Comparison of ENCODE assay signal across 8 cellular contexts in the genomic region with DNA sequence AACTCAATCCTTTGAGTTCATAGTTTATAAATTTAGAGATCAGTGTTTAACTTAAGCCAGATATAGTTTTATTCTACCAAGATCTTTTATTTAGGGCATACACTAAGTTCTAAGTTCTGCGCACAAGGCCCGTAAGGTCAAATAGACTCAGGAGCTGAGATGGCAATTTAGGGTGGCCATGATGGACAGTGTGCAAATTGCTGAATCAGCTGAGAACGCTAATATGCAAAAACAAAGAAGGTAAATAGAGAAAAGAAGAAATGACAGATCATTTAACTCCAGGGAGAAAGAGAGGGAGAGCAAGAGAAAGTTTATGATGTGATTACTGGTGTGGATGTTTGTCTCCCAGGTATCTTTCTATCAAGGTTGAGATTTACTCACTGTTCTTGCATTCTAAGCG.
"Had no signal": no experiment of that assay in that cellular context is flagged by ENCODE, and none has a peak within 500 bp of the region (broad histone marks: within the 10 kb centered on the region; RNA-seq: fewer than 3 reads in every experiment).

No MANE protein-coding gene starts in this region.

- DNase-seq: H9, HCEC 1CT, KBM-7 had no signal

- ATAC-seq: GM23338 had no signal

- H3K4me3 Mint-ChIP-seq: GM23338, H9 had no signal

- H3K9ac ChIP-seq: KMS-11 had no signal

- FAIRE-seq: H1, H54, HTR-8/SVneo had no signal

- H3K4me2 ChIP-seq: GM23338, KMS-11 had no signal

- H3K27ac ChIP-seq: KMS-11 had no signal

- H3K4me1 Mint-ChIP-seq: GM23338, H9 had no signal

- H3K4me3 ChIP-seq: GM23338 had no signal

- H3K27ac Mint-ChIP-seq: GM23338, H9 had no signal

- H2AFZ ChIP-seq: GM23338 had no signal
